In genomic region chr14:103805708-103806107, GRCh38 we compare ENCODE assay signal across 23 cellular contexts.
"Had no signal": no experiment of that assay in that cellular context is flagged by ENCODE, and none has a peak within 500 bp of the region (broad histone marks: within the 10 kb centered on the region; RNA-seq: fewer than 3 reads in every experiment).

No MANE protein-coding gene starts in this region.

- ATAC-seq: esophagus mucosa; gastrocnemius medialis; left lung; pancreas; right lobe of liver; stimulated activated naive B cell treated with anti-CD40 and anti-IgM and Interleukin-4, amounts not matched to agents 10 μg/mL and 1 μg/mL and 100 μg/mL, for 72 hours had no signal

- H3K36me3 ChIP-seq: gastrocnemius medialis, left lung, pancreas, right lobe of liver, spleen, stomach, thoracic aorta had no signal

- H3K4me3 ChIP-seq: dorsolateral prefrontal cortex, gastrocnemius medialis, left lung, lung, pancreas, right lobe of liver, spleen, stomach, thoracic aorta had no signal

- H3K4me1 ChIP-seq: right lobe of liver had no signal

- H3K27ac ChIP-seq: dorsolateral prefrontal cortex, gastrocnemius medialis, left lung, pancreas, right lobe of liver, spleen, stomach, thoracic aorta had no signal

- H3K27me3 ChIP-seq: dorsolateral prefrontal cortex, gastrocnemius medialis, left lung, pancreas, right lobe of liver, spleen, stomach had no signal

- DNase-seq: cortex of kidney; dorsolateral prefrontal cortex; effector CD8-positive, alpha-beta T cell; gastrocnemius medialis; immature natural killer cell; left lung; mesenchymal stem cell; midbrain; naive B cell; occipital lobe; pancreas; right lobe of liver; spleen; stimulated activated CD4-positive, alpha-beta T cell treated with anti-CD3 and anti-CD28 coated beads, Interleukin-15, amount 100 ng/mL, for 24 hours; stimulated activated CD4-positive, alpha-beta T cell treated with anti-CD3 and anti-CD28 coated beads, Interleukin-1b, Interleukin-23, amount 100 ng/mL, for 48 hours; stimulated activated CD4-positive, alpha-beta T cell treated with anti-CD3 and anti-CD28 coated beads, Interleukin-4, amount 100 ng/mL, for 4 hours; stimulated activated naive B cell treated with anti-CD40 and anti-IgM and Interleukin-4, amounts not matched to agents 10 μg/mL and 1 μg/mL and 100 μg/mL, for 72 hours; stomach; substantia nigra; trophoblast cell had no signal

- H3K9me3 ChIP-seq: gastrocnemius medialis, left lung, pancreas, right lobe of liver, spleen, stomach, thoracic aorta had no signal
